In the genomic region with DNA sequence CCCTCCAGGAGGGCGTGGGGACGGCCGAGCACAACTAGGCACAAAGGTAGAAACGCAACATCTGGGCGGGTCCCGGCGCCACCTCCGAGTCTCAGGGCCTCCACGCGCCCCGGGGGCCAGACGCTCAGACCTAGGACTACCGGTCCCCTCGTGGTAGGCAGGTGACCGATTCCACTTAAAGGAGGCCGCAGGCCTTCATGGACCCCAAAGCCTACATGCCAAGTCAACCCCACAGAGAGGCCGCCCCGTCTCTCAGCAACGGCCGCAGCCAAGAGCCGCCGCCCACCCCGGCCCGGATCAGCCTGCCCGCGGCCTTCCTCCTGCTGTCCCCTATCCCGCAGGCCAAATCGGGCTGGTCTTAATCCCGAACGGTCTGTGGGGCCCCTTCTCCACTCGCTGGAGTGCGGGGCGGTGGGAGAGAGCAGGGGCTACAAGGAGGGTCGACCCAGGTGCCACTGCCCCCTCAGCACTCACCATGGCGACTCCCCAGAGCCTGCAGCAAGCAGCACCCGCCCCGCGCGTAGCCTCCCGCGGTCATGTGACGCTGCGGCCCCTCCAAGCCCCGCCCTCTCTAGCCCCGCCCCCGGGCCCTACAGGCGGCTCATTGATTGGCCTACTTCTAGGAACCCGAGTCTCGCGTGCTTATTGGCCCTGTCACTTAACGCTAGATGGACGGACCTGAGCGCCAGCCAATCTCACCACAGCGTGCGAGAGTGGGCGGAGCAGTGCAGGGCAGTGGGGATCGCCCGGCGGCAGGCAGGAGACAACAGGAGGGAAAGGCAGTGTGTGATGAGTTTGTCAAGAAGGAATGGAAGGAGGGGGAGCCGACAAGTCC, we compare ENCODE assay signal across 1 cellular context.
TF ChIP-seq lines count a peak whose summit lies in the region.

VPS35 (minus strand) TSS at position 522 of the 835 bp plus-strand sequence; CDS start at position 477, 45 bp downstream.

TF ChIP-seq in K562, 482 proteins besides CTCF, POLR2A, EP300 and RAD21 (continued from another document):
- TF ChIP-seq THAP12 (CRISPR knock-in tag; IDR thresholded peaks at IDR 0.05) (no peak), RFX1 (IDR thresholded peaks at IDR 0.05) (peak; percentile 89), ZNF143 (CRISPR knock-in tag; IDR thresholded peaks at IDR 0.05) (no peak; the same call in 1 of the 2 replicates), XRCC3 (IDR thresholded peaks at IDR 0.05) (no peak), DDX20 (tag; IDR thresholded peaks at IDR 0.05; ENCODE audit: low read depth) (no peak), SETDB1 (IDR thresholded peaks at IDR 0.05; ENCODE audit: low read length) (no peak), XRCC4 (IDR thresholded peaks at IDR 0.05; ENCODE audit: extremely low read depth, insufficient read depth, insufficient read length) (no peak), RBM34 (IDR thresholded peaks at IDR 0.05; ENCODE audit: borderline replicate concordance, insufficient read depth, low read length) (no peak), ZNF12 (CRISPR knock-in tag; IDR thresholded peaks at IDR 0.05) (0 out of 2 replicates have a peak, but pooled peaks have one; percentile 57), ZNF146 (CRISPR knock-in tag; IDR thresholded peaks at IDR 0.05; ENCODE audit: unreplicated experiment) (no peak), ELF2 (CRISPR knock-in tag; IDR thresholded peaks at IDR 0.05) (no peak), PHF20 (IDR thresholded peaks at IDR 0.05; ENCODE audit: partially characterized antibody) (peak; percentile 73), ZNF764 (CRISPR knock-in tag; IDR thresholded peaks at IDR 0.05; ENCODE audit: low read depth) (no peak), PREB (CRISPR knock-in tag; IDR thresholded peaks at IDR 0.05) (0 out of 2 replicates have a peak, but pooled peaks have one; percentile 77), HNRNPLL (IDR thresholded peaks at IDR 0.05; ENCODE audit: low read depth, low read length, poor library complexity, severe bottlenecking) (no peak), ZNF436 (CRISPR knock-in tag; IDR thresholded peaks at IDR 0.05) (no peak), TAL1 (IDR thresholded peaks at IDR 0.05) (no peak), NFIC (IDR thresholded peaks at IDR 0.05) (peak; percentile 10; the same call in 1 of the 2 replicates), BRD9 (IDR thresholded peaks at IDR 0.05; ENCODE audit: low read depth, partially characterized antibody) (no peak), CBFB (CRISPR knock-in tag; IDR thresholded peaks at IDR 0.05) (no peak), ZNF583 (CRISPR knock-in tag; IDR thresholded peaks at IDR 0.05) (no peak), TEAD4 (IDR thresholded peaks at IDR 0.05; ENCODE audit: low read length) (no peak), TEAD4 (CRISPR knock-in tag; IDR thresholded peaks at IDR 0.05; ENCODE audit: borderline replicate concordance) (no peak), SAFB2 (IDR thresholded peaks at IDR 0.05; ENCODE audit: borderline replicate concordance, low read depth, low read length, severe bottlenecking) (no peak), FOXJ2 (tag; IDR thresholded peaks at IDR 0.05) (no peak), ZNF217 (CRISPR knock-in tag; IDR thresholded peaks at IDR 0.05) (no peak), ATF7 (IDR thresholded peaks at IDR 0.05) (0 out of 2 replicates have a peak, but pooled peaks have one; percentile 38)
- TF ChIP-seq, protein P1, sequence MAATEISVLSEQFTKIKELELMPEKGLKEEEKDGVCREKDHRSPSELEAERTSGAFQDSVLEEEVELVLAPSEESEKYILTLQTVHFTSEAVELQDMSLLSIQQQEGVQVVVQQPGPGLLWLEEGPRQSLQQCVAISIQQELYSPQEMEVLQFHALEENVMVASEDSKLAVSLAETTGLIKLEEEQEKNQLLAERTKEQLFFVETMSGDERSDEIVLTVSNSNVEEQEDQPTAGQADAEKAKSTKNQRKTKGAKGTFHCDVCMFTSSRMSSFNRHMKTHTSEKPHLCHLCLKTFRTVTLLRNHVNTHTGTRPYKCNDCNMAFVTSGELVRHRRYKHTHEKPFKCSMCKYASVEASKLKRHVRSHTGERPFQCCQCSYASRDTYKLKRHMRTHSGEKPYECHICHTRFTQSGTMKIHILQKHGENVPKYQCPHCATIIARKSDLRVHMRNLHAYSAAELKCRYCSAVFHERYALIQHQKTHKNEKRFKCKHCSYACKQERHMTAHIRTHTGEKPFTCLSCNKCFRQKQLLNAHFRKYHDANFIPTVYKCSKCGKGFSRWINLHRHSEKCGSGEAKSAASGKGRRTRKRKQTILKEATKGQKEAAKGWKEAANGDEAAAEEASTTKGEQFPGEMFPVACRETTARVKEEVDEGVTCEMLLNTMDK (IDR thresholded peaks at IDR 0.05; ENCODE audit: borderline replicate concordance, insufficient read depth, low read depth, low read length, poor library complexity, severe bottlenecking) = peak; percentile 70
- TF ChIP-seq, protein P2, sequence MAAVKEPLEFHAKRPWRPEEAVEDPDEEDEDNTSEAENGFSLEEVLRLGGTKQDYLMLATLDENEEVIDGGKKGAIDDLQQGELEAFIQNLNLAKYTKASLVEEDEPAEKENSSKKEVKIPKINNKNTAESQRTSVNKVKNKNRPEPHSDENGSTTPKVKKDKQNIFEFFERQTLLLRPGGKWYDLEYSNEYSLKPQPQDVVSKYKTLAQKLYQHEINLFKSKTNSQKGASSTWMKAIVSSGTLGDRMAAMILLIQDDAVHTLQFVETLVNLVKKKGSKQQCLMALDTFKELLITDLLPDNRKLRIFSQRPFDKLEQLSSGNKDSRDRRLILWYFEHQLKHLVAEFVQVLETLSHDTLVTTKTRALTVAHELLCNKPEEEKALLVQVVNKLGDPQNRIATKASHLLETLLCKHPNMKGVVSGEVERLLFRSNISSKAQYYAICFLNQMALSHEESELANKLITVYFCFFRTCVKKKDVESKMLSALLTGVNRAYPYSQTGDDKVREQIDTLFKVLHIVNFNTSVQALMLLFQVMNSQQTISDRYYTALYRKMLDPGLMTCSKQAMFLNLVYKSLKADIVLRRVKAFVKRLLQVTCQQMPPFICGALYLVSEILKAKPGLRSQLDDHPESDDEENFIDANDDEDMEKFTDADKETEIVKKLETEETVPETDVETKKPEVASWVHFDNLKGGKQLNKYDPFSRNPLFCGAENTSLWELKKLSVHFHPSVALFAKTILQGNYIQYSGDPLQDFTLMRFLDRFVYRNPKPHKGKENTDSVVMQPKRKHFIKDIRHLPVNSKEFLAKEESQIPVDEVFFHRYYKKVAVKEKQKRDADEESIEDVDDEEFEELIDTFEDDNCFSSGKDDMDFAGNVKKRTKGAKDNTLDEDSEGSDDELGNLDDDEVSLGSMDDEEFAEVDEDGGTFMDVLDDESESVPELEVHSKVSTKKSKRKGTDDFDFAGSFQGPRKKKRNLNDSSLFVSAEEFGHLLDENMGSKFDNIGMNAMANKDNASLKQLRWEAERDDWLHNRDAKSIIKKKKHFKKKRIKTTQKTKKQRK (IDR thresholded peaks at IDR 0.05; ENCODE audit: borderline replicate concordance, low read depth, low read length) = peak; percentile 69; the same call in 1 of the 2 replicates
TF ChIP-seq in K562: peak in this region for 92.
